In genomic region chr12:131561891-131562684, GRCh38 we compare ENCODE assay signal across 23 cellular contexts.
"Had no signal": no experiment of that assay in that cellular context is flagged by ENCODE, and none has a peak within 500 bp of the region (broad histone marks: within the 10 kb centered on the region; RNA-seq: fewer than 3 reads in every experiment).

No MANE protein-coding gene starts in this region.

- H3K4me3 ChIP-seq: colonic mucosa, dorsolateral prefrontal cortex, esophagus muscularis mucosa, gastroesophageal sphincter, heart left ventricle, hepatocyte, left lung, lung had no signal

- H3K4me1 ChIP-seq: colonic mucosa, foreskin keratinocyte, heart left ventricle, left lung had no signal

- H3K79me2 ChIP-seq: hepatocyte had no signal

- ATAC-seq: foreskin keratinocyte, gastroesophageal sphincter, heart left ventricle, left cardiac atrium, left lung, left ventricle myocardium superior had no signal

- FAIRE-seq: endothelial cell of umbilical vein, frontal cortex, islet of Langerhans, keratinocyte had no signal

- H3K4me2 ChIP-seq: hepatocyte had no signal

- H3K27me3 ChIP-seq: colonic mucosa, foreskin keratinocyte had no signal

- DNase-seq: colonic mucosa; dermis blood vessel endothelial cell; effector CD4-positive, alpha-beta T cell; effector memory CD4-positive, alpha-beta T cell; foreskin keratinocyte; heart left ventricle; hypothalamus; immature natural killer cell; left cardiac atrium; left lung; left ventricle myocardium superior; mammary epithelial cell; mesendoderm; midbrain had no signal

- H3K27ac ChIP-seq: colonic mucosa, dorsolateral prefrontal cortex, esophagus muscularis mucosa, foreskin keratinocyte, gastroesophageal sphincter, heart left ventricle, hepatocyte, left lung had no signal

- H3K9me3 ChIP-seq: colonic mucosa, esophagus muscularis mucosa, gastroesophageal sphincter, heart left ventricle, left lung had no signal

- H2AFZ ChIP-seq: hepatocyte had no signal

- H3K36me3 ChIP-seq: colonic mucosa, esophagus muscularis mucosa, gastroesophageal sphincter, heart left ventricle, left lung had no signal
